In genomic region chr4:90127223-90127705, GRCh38 we compare ENCODE assay signal across 9 cellular contexts. TPM values are rescaled to one million over a fixed set of nuclear protein-coding genes. Genes with fewer than 3 reads are reported as not detected.
A peak's percentile ranks its signal among the peaks of the same experiment; 100 is the strongest.
DNase-seq lines count a peak whose midpoint lies in the region; ATAC-seq and TF ChIP-seq lines count a peak whose summit lies in the region.
"Had no signal": no experiment of that assay in that cellular context is flagged by ENCODE, and none has a peak within 500 bp of the region (broad histone marks: within the 10 kb centered on the region; RNA-seq: fewer than 3 reads in every experiment).

Gene CCSER1, plus strand, starts transcription at chr4:90127394.

- H3K4me3 Mint-ChIP-seq in activated CD4-positive, alpha-beta memory T cell treated with anti-CD3 and anti-CD28 coated beads, Interleukin-2, amount 10 ng/mL, durations not matched to agents 7 days and 5 days = peak within 1 kb of the TSS; percentile 71
- H3K4me3 Mint-ChIP-seq in stimulated activated naive CD8-positive, alpha-beta T cell treated with anti-CD3 and anti-CD28 coated beads, Interleukin-15, Interleukin-2, amounts not matched to agents 100 ng/mL and 50 ng/mL, for 24 hours = peak within 1 kb of the TSS; percentile 82

- POLR2A ChIA-PET in activated CD4-positive, alpha-beta memory T cell treated with anti-CD3 and anti-CD28 coated beads, Interleukin-2, amount 10 ng/mL, durations not matched to agents 7 days and 5 days (lab: Charles Lee) = no interaction called here

- DNase-seq in NCI-H748 (lab: John Stamatoyannopoulos, UW; ENCODE audit: unreplicated experiment) = peak; percentile 76
- no peak for DNase-seq in NCI-H748 treated with DMSO at 0.1 percent for 48 hours (lab: John Stamatoyannopoulos, UW)
- DNase-seq in NCI-H2227 (lab: John Stamatoyannopoulos, UW; ENCODE audit: unreplicated experiment) = peak; percentile 88
- peak; percentile 54 for DNase-seq in activated CD4-positive, alpha-beta memory T cell treated with anti-CD3 and anti-CD28 coated beads, Interleukin-2, amount 10 ng/mL, durations not matched to agents 7 days and 5 days
- peak; percentile 75 for DNase-seq in epithelial cell of esophagus (ENCODE audit: low read depth)

- peak; percentile 77 for ATAC-seq in HG02943 (IDR thresholded peaks at IDR 0.05; ENCODE audit: low read depth, unreplicated experiment)

- H3K9me3 Mint-ChIP-seq in activated CD4-positive, alpha-beta memory T cell treated with anti-CD3 and anti-CD28 coated beads, Interleukin-2, amount 10 ng/mL, durations not matched to agents 7 days and 5 days = no peaks in the 10 kb centered on the region
- no peaks in the 10 kb centered on the region for H3K9me3 Mint-ChIP-seq in stimulated activated naive CD8-positive, alpha-beta T cell treated with anti-CD3 and anti-CD28 coated beads, Interleukin-15, Interleukin-2, amounts not matched to agents 100 ng/mL and 50 ng/mL, for 24 hours

- no peaks in the 10 kb centered on the region for H3K36me3 Mint-ChIP-seq in activated CD4-positive, alpha-beta memory T cell treated with anti-CD3 and anti-CD28 coated beads, Interleukin-2, amount 10 ng/mL, durations not matched to agents 7 days and 5 days (ENCODE audit: low read depth)
- H3K36me3 Mint-ChIP-seq in stimulated activated naive CD8-positive, alpha-beta T cell treated with anti-CD3 and anti-CD28 coated beads, Interleukin-15, Interleukin-2, amounts not matched to agents 100 ng/mL and 50 ng/mL, for 24 hours (ENCODE audit: low read depth) = no peaks in the 10 kb centered on the region

- 0 to 2% methylated on average over 10 to 32 of the region's 35 CpGs for WGBS in mesodermal cell (ENCODE audit: insufficient coverage in 2 of 2), 2 experiments

- H3K27ac Mint-ChIP-seq in activated CD4-positive, alpha-beta memory T cell treated with anti-CD3 and anti-CD28 coated beads, Interleukin-2, amount 10 ng/mL, durations not matched to agents 7 days and 5 days = no peak within 1 kb of the TSS
- no peak within 1 kb of the TSS for H3K27ac Mint-ChIP-seq in stimulated activated naive CD8-positive, alpha-beta T cell treated with anti-CD3 and anti-CD28 coated beads, Interleukin-15, Interleukin-2, amounts not matched to agents 100 ng/mL and 50 ng/mL, for 24 hours

- H3K27me3 Mint-ChIP-seq in activated CD4-positive, alpha-beta memory T cell treated with anti-CD3 and anti-CD28 coated beads, Interleukin-2, amount 10 ng/mL, durations not matched to agents 7 days and 5 days = peaks cover 57% of the 10 kb centered on the region
- H3K27me3 Mint-ChIP-seq in stimulated activated naive CD8-positive, alpha-beta T cell treated with anti-CD3 and anti-CD28 coated beads, Interleukin-15, Interleukin-2, amounts not matched to agents 100 ng/mL and 50 ng/mL, for 24 hours = peaks cover 56% of the 10 kb centered on the region

- no peaks in the 10 kb centered on the region for H3K36me3 ChIP-seq in mesodermal cell (ENCODE audit: control insufficient read depth, insufficient read depth, low read length)

- H3K27ac ChIP-seq in mesodermal cell (ENCODE audit: low read depth, low read length, severe bottlenecking) = no peak within 1 kb of the TSS

- CTCF ChIA-PET in activated CD4-positive, alpha-beta memory T cell treated with anti-CD3 and anti-CD28 coated beads, Interleukin-2, amount 10 ng/mL, durations not matched to agents 7 days and 5 days (lab: Charles Lee) = no interaction called here

- H3K4me3 ChIP-seq in epithelial cell of esophagus (ENCODE audit: low read length) (peak within 1 kb of the TSS; percentile 65), mesodermal cell (ENCODE audit: extremely low read depth, insufficient read depth, low read length, poor library complexity, severe bottlenecking) (peak within 1 kb of the TSS; percentile 47)

- peaks cover 17% of the 10 kb centered on the region for H3K4me1 Mint-ChIP-seq in activated CD4-positive, alpha-beta memory T cell treated with anti-CD3 and anti-CD28 coated beads, Interleukin-2, amount 10 ng/mL, durations not matched to agents 7 days and 5 days
- peaks cover 20% of the 10 kb centered on the region for H3K4me1 Mint-ChIP-seq in stimulated activated naive CD8-positive, alpha-beta T cell treated with anti-CD3 and anti-CD28 coated beads, Interleukin-15, Interleukin-2, amounts not matched to agents 100 ng/mL and 50 ng/mL, for 24 hours (ENCODE audit: low read depth)

- no peaks in the 10 kb centered on the region for H3K9me3 ChIP-seq in mesodermal cell (ENCODE audit: control insufficient read depth, low read length)

- no peaks in the 10 kb centered on the region for H3K4me1 ChIP-seq in mesodermal cell (ENCODE audit: control insufficient read depth, insufficient read depth, low read length, poor library complexity, severe bottlenecking)

- peak; percentile 9 for TF ChIP-seq CTCF in epithelial cell of esophagus (IDR thresholded peaks at IDR 0.05; ENCODE audit: insufficient read depth, low read depth, low read length, missing control alignments)

RNA-seq across cellular contexts. Expression of gene CCSER1, which starts in this region (rescaled TPM):
- total RNA-seq in activated CD4-positive, alpha-beta memory T cell treated with anti-CD3 and anti-CD28 coated beads, Interleukin-2, amount 10 ng/mL, durations not matched to agents 7 days and 5 days = under 1 TPM; 0.50 to 0.73 TPM
- polyA plus RNA-seq in mesodermal cell (2013, experiment 1 of 2) = 0.22 TPM
- 0.15 TPM for polyA plus RNA-seq in mesodermal cell (2013, experiment 2 of 2)
- total RNA-seq: myocyte had no signal

Comparison
In these comparisons a context has a peak if more than half of its experiments do, and no peak if none do; other contexts are left out.
1. Peak in DNase-seq in activated CD4-positive, alpha-beta memory T cell treated with anti-CD3 and anti-CD28 coated beads, Interleukin-2, amount 10 ng/mL, durations not matched to agents 7 days and 5 days; RNA of the gene not detected or under 1 TPM.